ENCODE assay signal across 1 cellular context in genomic region chr2:25342372-25343186, GRCh38.
TF ChIP-seq lines count a peak whose summit lies in the region.

No MANE protein-coding gene starts in this region.

TF ChIP-seq in HEK293, 187 proteins besides CTCF, POLR2A, EP300 and RAD21 (continued from another document and continues in another):
- TF ChIP-seq, protein P1, sequence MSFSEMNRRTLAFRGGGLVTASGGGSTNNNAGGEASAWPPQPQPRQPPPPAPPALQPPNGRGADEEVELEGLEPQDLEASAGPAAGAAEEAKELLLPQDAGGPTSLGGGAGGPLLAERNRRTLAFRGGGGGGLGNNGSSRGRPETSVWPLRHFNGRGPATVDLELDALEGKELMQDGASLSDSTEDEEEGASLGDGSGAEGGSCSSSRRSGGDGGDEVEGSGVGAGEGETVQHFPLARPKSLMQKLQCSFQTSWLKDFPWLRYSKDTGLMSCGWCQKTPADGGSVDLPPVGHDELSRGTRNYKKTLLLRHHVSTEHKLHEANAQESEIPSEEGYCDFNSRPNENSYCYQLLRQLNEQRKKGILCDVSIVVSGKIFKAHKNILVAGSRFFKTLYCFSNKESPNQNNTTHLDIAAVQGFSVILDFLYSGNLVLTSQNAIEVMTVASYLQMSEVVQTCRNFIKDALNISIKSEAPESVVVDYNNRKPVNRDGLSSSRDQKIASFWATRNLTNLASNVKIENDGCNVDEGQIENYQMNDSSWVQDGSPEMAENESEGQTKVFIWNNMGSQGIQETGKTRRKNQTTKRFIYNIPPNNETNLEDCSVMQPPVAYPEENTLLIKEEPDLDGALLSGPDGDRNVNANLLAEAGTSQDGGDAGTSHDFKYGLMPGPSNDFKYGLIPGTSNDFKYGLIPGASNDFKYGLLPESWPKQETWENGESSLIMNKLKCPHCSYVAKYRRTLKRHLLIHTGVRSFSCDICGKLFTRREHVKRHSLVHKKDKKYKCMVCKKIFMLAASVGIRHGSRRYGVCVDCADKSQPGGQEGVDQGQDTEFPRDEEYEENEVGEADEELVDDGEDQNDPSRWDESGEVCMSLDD (tag by site-specific recombination; IDR thresholded peaks at IDR 0.05): 0 out of 2 replicates have a peak, but pooled peaks have one; percentile 30
- TF ChIP-seq ZNF292 (tag by site-specific recombination; IDR thresholded peaks at IDR 0.05; ENCODE audit: borderline replicate concordance, low read depth): no peak
- TF ChIP-seq, protein P2, sequence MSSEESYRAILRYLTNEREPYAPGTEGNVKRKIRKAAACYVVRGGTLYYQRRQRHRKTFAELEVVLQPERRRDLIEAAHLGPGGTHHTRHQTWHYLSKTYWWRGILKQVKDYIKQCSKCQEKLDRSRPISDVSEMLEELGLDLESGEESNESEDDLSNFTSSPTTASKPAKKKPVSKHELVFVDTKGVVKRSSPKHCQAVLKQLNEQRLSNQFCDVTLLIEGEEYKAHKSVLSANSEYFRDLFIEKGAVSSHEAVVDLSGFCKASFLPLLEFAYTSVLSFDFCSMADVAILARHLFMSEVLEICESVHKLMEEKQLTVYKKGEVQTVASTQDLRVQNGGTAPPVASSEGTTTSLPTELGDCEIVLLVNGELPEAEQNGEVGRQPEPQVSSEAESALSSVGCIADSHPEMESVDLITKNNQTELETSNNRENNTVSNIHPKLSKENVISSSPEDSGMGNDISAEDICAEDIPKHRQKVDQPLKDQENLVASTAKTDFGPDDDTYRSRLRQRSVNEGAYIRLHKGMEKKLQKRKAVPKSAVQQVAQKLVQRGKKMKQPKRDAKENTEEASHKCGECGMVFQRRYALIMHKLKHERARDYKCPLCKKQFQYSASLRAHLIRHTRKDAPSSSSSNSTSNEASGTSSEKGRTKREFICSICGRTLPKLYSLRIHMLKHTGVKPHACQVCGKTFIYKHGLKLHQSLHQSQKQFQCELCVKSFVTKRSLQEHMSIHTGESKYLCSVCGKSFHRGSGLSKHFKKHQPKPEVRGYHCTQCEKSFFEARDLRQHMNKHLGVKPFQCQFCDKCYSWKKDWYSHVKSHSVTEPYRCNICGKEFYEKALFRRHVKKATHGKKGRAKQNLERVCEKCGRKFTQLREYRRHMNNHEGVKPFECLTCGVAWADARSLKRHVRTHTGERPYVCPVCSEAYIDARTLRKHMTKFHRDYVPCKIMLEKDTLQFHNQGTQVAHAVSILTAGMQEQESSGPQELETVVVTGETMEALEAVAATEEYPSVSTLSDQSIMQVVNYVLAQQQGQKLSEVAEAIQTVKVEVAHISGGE (tag by site-specific recombination; conservative IDR thresholded peaks at IDR 0.05; ENCODE audit: low read depth): no peak
- no peak for TF ChIP-seq ZNF175 (tag by site-specific recombination; IDR thresholded peaks at IDR 0.05)
- no peak for TF ChIP-seq ZNF571 (tag by site-specific recombination; IDR thresholded peaks at IDR 0.05)
- no peak for TF ChIP-seq ZNF560 (tag by site-specific recombination; IDR thresholded peaks at IDR 0.05; ENCODE audit: borderline replicate concordance)
- TF ChIP-seq ZNF433 (tag by site-specific recombination; IDR thresholded peaks at IDR 0.05; ENCODE audit: low read depth): no peak
- TF ChIP-seq, protein P3, sequence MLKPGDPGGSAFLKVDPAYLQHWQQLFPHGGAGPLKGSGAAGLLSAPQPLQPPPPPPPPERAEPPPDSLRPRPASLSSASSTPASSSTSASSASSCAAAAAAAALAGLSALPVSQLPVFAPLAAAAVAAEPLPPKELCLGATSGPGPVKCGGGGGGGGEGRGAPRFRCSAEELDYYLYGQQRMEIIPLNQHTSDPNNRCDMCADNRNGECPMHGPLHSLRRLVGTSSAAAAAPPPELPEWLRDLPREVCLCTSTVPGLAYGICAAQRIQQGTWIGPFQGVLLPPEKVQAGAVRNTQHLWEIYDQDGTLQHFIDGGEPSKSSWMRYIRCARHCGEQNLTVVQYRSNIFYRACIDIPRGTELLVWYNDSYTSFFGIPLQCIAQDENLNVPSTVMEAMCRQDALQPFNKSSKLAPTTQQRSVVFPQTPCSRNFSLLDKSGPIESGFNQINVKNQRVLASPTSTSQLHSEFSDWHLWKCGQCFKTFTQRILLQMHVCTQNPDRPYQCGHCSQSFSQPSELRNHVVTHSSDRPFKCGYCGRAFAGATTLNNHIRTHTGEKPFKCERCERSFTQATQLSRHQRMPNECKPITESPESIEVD (tag by site-specific recombination; IDR thresholded peaks at IDR 0.05): no peak
- TF ChIP-seq ZNF426 (tag by site-specific recombination; IDR thresholded peaks at IDR 0.05): no peak
- TF ChIP-seq KLF16 (tag by site-specific recombination; IDR thresholded peaks at IDR 0.05): no peak
- TF ChIP-seq ZNF677 (tag by site-specific recombination; IDR thresholded peaks at IDR 0.05): 0 out of 2 replicates have a peak, but pooled peaks have one; percentile 8
- TF ChIP-seq, protein P4, sequence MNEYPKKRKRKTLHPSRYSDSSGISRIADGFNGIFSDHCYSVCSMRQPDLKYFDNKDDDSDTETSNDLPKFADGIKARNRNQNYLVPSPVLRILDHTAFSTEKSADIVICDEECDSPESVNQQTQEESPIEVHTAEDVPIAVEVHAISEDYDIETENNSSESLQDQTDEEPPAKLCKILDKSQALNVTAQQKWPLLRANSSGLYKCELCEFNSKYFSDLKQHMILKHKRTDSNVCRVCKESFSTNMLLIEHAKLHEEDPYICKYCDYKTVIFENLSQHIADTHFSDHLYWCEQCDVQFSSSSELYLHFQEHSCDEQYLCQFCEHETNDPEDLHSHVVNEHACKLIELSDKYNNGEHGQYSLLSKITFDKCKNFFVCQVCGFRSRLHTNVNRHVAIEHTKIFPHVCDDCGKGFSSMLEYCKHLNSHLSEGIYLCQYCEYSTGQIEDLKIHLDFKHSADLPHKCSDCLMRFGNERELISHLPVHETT (tag by site-specific recombination; IDR thresholded peaks at IDR 0.05): no peak
- TF ChIP-seq ZNF76 (tag by site-specific recombination; IDR thresholded peaks at IDR 0.05; ENCODE audit: borderline replicate concordance, low read depth): no peak
- TF ChIP-seq ZBTB8A (tag by site-specific recombination; IDR thresholded peaks at IDR 0.05): peak; percentile 82
- TF ChIP-seq ZBTB26 (tag by site-specific recombination; optimal IDR thresholded peaks at IDR 0.05): peak; percentile 62
- TF ChIP-seq KLF9 (tag by site-specific recombination; IDR thresholded peaks at IDR 0.05; ENCODE audit: low read depth): no peak
- TF ChIP-seq ZNF701 (tag by site-specific recombination; IDR thresholded peaks at IDR 0.05): no peak
- TF ChIP-seq ZNF169 (tag by site-specific recombination; IDR thresholded peaks at IDR 0.05): no peak
- no peak for TF ChIP-seq HOXC10 (CRISPR knock-in tag; IDR thresholded peaks at IDR 0.05)
- no peak for TF ChIP-seq ZNF157 (tag by site-specific recombination; IDR thresholded peaks at IDR 0.05)
- TF ChIP-seq HIC1 (tag by site-specific recombination; IDR thresholded peaks at IDR 0.05): no peak
- TF ChIP-seq ZBTB20 (tag by site-specific recombination; IDR thresholded peaks at IDR 0.05): peak; percentile 79
- TF ChIP-seq ZNF302 (tag by site-specific recombination; IDR thresholded peaks at IDR 0.05; ENCODE audit: low read depth): no peak
- no peak for TF ChIP-seq TRIM28 (IDR thresholded peaks at IDR 0.05; ENCODE audit: borderline replicate concordance, low read length)
- TF ChIP-seq, protein P5, sequence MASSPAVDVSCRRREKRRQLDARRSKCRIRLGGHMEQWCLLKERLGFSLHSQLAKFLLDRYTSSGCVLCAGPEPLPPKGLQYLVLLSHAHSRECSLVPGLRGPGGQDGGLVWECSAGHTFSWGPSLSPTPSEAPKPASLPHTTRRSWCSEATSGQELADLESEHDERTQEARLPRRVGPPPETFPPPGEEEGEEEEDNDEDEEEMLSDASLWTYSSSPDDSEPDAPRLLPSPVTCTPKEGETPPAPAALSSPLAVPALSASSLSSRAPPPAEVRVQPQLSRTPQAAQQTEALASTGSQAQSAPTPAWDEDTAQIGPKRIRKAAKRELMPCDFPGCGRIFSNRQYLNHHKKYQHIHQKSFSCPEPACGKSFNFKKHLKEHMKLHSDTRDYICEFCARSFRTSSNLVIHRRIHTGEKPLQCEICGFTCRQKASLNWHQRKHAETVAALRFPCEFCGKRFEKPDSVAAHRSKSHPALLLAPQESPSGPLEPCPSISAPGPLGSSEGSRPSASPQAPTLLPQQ (tag by site-specific recombination; IDR thresholded peaks at IDR 0.05): 0 out of 2 replicates have a peak, but pooled peaks have one; percentile 28
- no peak for TF ChIP-seq ZNF211 (tag by site-specific recombination; IDR thresholded peaks at IDR 0.05; ENCODE audit: low read depth)
- peak; percentile 54 for TF ChIP-seq ZIC2 (tag by site-specific recombination; IDR thresholded peaks at IDR 0.05)
- peak; percentile 22; the same call in 1 of the 2 replicates for TF ChIP-seq ZFHX2 (tag by site-specific recombination; conservative IDR thresholded peaks at IDR 0.05)
- TF ChIP-seq HOXA7 (CRISPR knock-in tag; IDR thresholded peaks at IDR 0.05; ENCODE audit: borderline replicate concordance): no peak
- TF ChIP-seq SETDB1 (IDR thresholded peaks at IDR 0.05; ENCODE audit: insufficient read length, low read length): no peak
- no peak for TF ChIP-seq ZXDB (tag by site-specific recombination; IDR thresholded peaks at IDR 0.05)
- no peak for TF ChIP-seq ZNF354C (tag by site-specific recombination; IDR thresholded peaks at IDR 0.05; ENCODE audit: borderline replicate concordance, low read depth)
- TF ChIP-seq ZNF664 (tag by site-specific recombination; IDR thresholded peaks at IDR 0.05): no peak
- no peak for TF ChIP-seq ZNF843 (tag by site-specific recombination; IDR thresholded peaks at IDR 0.05)
- TF ChIP-seq, protein P6, sequence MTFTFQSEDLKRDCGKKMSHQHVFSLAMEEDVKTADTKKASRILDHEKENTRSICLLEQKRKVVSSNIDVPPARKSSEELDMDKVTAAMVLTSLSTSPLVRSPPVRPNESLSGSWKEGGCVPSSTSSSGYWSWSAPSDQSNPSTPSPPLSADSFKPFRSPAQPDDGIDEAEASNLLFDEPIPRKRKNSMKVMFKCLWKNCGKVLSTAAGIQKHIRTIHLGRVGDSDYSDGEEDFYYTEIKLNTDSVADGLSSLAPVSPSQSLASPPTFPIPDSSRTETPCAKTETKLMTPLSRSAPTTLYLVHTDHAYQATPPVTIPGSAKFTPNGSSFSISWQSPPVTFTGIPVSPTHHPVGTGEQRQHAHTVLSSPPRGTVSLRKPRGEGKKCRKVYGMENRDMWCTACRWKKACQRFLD (tag by site-specific recombination; IDR thresholded peaks at IDR 0.05): no peak
- no peak for TF ChIP-seq ZNF792 (tag by site-specific recombination; IDR thresholded peaks at IDR 0.05)
- TF ChIP-seq ZNF600 (tag by site-specific recombination; IDR thresholded peaks at IDR 0.05): no peak
- TF ChIP-seq IKZF3 (tag by site-specific recombination; IDR thresholded peaks at IDR 0.05): no peak
- no peak for TF ChIP-seq ZNF266 (tag by site-specific recombination; IDR thresholded peaks at IDR 0.05; ENCODE audit: low read depth)
- TF ChIP-seq ZNF776 (tag by site-specific recombination; IDR thresholded peaks at IDR 0.05; ENCODE audit: borderline replicate concordance): no peak
- TF ChIP-seq GLI2 (tag by site-specific recombination; IDR thresholded peaks at IDR 0.05; ENCODE audit: borderline replicate concordance, low read depth): no peak
- no peak; the same call in 1 of the 2 replicates for TF ChIP-seq ZNF561 (tag by site-specific recombination; IDR thresholded peaks at IDR 0.05; ENCODE audit: borderline replicate concordance)
- TF ChIP-seq, protein P7, sequence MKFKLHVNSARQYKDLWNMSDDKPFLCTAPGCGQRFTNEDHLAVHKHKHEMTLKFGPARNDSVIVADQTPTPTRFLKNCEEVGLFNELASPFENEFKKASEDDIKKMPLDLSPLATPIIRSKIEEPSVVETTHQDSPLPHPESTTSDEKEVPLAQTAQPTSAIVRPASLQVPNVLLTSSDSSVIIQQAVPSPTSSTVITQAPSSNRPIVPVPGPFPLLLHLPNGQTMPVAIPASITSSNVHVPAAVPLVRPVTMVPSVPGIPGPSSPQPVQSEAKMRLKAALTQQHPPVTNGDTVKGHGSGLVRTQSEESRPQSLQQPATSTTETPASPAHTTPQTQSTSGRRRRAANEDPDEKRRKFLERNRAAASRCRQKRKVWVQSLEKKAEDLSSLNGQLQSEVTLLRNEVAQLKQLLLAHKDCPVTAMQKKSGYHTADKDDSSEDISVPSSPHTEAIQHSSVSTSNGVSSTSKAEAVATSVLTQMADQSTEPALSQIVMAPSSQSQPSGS (tag by site-specific recombination; IDR thresholded peaks at IDR 0.05; ENCODE audit: low read depth): no peak
- no peak for TF ChIP-seq ZNF10 (tag by site-specific recombination; IDR thresholded peaks at IDR 0.05)
- TF ChIP-seq, protein P8, sequence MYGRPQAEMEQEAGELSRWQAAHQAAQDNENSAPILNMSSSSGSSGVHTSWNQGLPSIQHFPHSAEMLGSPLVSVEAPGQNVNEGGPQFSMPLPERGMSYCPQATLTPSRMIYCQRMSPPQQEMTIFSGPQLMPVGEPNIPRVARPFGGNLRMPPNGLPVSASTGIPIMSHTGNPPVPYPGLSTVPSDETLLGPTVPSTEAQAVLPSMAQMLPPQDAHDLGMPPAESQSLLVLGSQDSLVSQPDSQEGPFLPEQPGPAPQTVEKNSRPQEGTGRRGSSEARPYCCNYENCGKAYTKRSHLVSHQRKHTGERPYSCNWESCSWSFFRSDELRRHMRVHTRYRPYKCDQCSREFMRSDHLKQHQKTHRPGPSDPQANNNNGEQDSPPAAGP (tag by site-specific recombination; IDR thresholded peaks at IDR 0.05): no peak
- no peak for TF ChIP-seq EGR2 (tag by site-specific recombination; IDR thresholded peaks at IDR 0.05; ENCODE audit: low read depth)
- TF ChIP-seq ZNF248 (tag by site-specific recombination; IDR thresholded peaks at IDR 0.05): no peak
- no peak for TF ChIP-seq KLF10 (tag by site-specific recombination; IDR thresholded peaks at IDR 0.05)
- TF ChIP-seq OVOL3 (tag by site-specific recombination; IDR thresholded peaks at IDR 0.05): no peak
